ENCODE assay signal across 10 cellular contexts in genomic region chr19:2337329-2337707, GRCh38. TPM values are rescaled to one million over a fixed set of nuclear protein-coding genes. Genes with fewer than 3 reads are reported as not detected.
A peak's percentile ranks its signal among the peaks of the same experiment; 100 is the strongest.
DNase-seq lines count a peak whose midpoint lies in the region; ATAC-seq and TF ChIP-seq lines count a peak whose summit lies in the region.
"Had no signal": no experiment of that assay in that cellular context is flagged by ENCODE, and none has a peak within 500 bp of the region (broad histone marks: within the 10 kb centered on the region; RNA-seq: fewer than 3 reads in every experiment).

No MANE protein-coding gene starts in this region.

- H3K4me2 ChIP-seq in fibroblast of lung (ENCODE audit: extremely low read depth, insufficient read depth, low read length) (no peak overlapping the region), osteoblast (ENCODE audit: insufficient read depth, low read length) (no peak overlapping the region)
- H3K4me2 ChIP-seq: PC-9 had no signal

- H3K27ac ChIP-seq in fibroblast of lung (ENCODE audit: insufficient read depth, low read length), result no peak overlapping the region
- no peak overlapping the region for H3K27ac ChIP-seq in osteoblast (ENCODE audit: low read depth, low read length)
- H3K27ac ChIP-seq: PC-9 had no signal

- H3K36me3 ChIP-seq in NT2/D1 (ENCODE audit: insufficient read depth, insufficient read length, low read length), result peaks cover 63% of the 10 kb centered on the region
- peaks cover 13% of the 10 kb centered on the region for H3K36me3 ChIP-seq in fibroblast of lung (ENCODE audit: control insufficient read depth, insufficient read depth, low read length)
- H3K36me3 ChIP-seq in osteoblast (ENCODE audit: insufficient read depth, low read length), result no peaks in the 10 kb centered on the region

- no peaks in the 10 kb centered on the region for H3K27me3 Mint-ChIP-seq in T-helper 2 cell treated with Interferon-gamma antibody and Interleukin-4, amounts not matched to agents 5 μg/mL and 100 μg/mL, for 36 hours (ENCODE audit: low read depth)

- H3K79me2 ChIP-seq in fibroblast of lung (ENCODE audit: control insufficient read depth, insufficient read depth, low read length), result peaks cover 25% of the 10 kb centered on the region
- H3K79me2 ChIP-seq in osteoblast (ENCODE audit: insufficient read depth, low read length), result peaks cover 54% of the 10 kb centered on the region

- peaks cover 6% of the 10 kb centered on the region for H3K4me1 Mint-ChIP-seq in T-helper 2 cell treated with Interferon-gamma antibody and Interleukin-4, amounts not matched to agents 5 μg/mL and 100 μg/mL, for 36 hours (ENCODE audit: low read depth)

- H4K20me1 ChIP-seq in fibroblast of lung (ENCODE audit: control insufficient read depth, extremely low read depth, insufficient read depth, low read length) (no peaks in the 10 kb centered on the region), osteoblast (ENCODE audit: insufficient read depth, low read length) (peaks cover 26% of the 10 kb centered on the region)

- DNase-seq in DMS53 (lab: John Stamatoyannopoulos, UW) (peak; percentile 89), NT2/D1 (ENCODE audit: low read depth, low spot score) (no peak), fibroblast of lung (ENCODE audit: low read depth in 2 of 2) (peak; percentile 44 to 59), osteoblast (ENCODE audit: insufficient read length, low spot score, missing footprints) (peak; percentile 96), HCEC 1CT (no peak), NCI-H187 treated with DMSO at 0.1 percent for 48 hours (lab: John Stamatoyannopoulos, UW) (no peak)
- DNase-seq in T-helper 2 cell treated with Interferon-gamma antibody and Interleukin-4, amounts not matched to agents 5 μg/mL and 100 μg/mL, for 36 hours (ENCODE audit: low spot score), result no peak
- DNase-seq: DMS79 treated with DMSO at 0.1 percent for 48 hours, PC-9 had no signal

- no peak overlapping the region for H2AFZ ChIP-seq in fibroblast of lung (ENCODE audit: low read length)
- no peak overlapping the region for H2AFZ ChIP-seq in osteoblast (ENCODE audit: low read length)
- H2AFZ ChIP-seq: PC-9 had no signal

- no peak overlapping the region for H3K4me3 ChIP-seq in NT2/D1 (ENCODE audit: insufficient read length, low read depth)
- H3K4me3 ChIP-seq in fibroblast of lung (replicated peaks in 1 of 4; ENCODE audit: control extremely low read depth in 1 of 4, insufficient read depth in 1 of 4, low read depth in 3 of 4, low read length in 4 of 4), result no peak overlapping the region
- no peak overlapping the region for H3K4me3 ChIP-seq in osteoblast (ENCODE audit: insufficient read depth, low read length)
- H3K4me3 ChIP-seq: PC-9 had no signal

- TF ChIP-seq CTCF in fibroblast of lung (conservative IDR thresholded peaks at IDR 0.05 in 1 of 2, IDR thresholded peaks at IDR 0.05 in 1 of 2; ENCODE audit: low read depth in 1 of 2, low read length in 2 of 2), result peak in 1 of 2 donors; percentile 11
- no peak for TF ChIP-seq CTCF in osteoblast (IDR thresholded peaks at IDR 0.05; ENCODE audit: extremely low read depth, low read depth, low read length)

- no peak overlapping the region for H3K4me3 Mint-ChIP-seq in T-helper 2 cell treated with Interferon-gamma antibody and Interleukin-4, amounts not matched to agents 5 μg/mL and 100 μg/mL, for 36 hours

- no peak overlapping the region for H3K27ac Mint-ChIP-seq in T-helper 2 cell treated with Interferon-gamma antibody and Interleukin-4, amounts not matched to agents 5 μg/mL and 100 μg/mL, for 36 hours

- H3K27me3 ChIP-seq in NT2/D1 (ENCODE audit: insufficient read depth, insufficient read length) (no peaks in the 10 kb centered on the region), fibroblast of lung (ENCODE audit: control insufficient read depth, insufficient read depth, low read length) (no peaks in the 10 kb centered on the region), osteoblast (ENCODE audit: insufficient read depth, low read length) (no peaks in the 10 kb centered on the region)

- H3K9me3 ChIP-seq in NT2/D1 (ENCODE audit: insufficient read depth, low read length) (peaks cover 15% of the 10 kb centered on the region; the same call in 1 of the 2 replicates), fibroblast of lung (ENCODE audit: control insufficient read depth, insufficient read depth, low read depth, low read length) (no peaks in the 10 kb centered on the region), osteoblast (ENCODE audit: low read depth, low read length) (no peaks in the 10 kb centered on the region)

- no peak for ATAC-seq in HG03460 (IDR thresholded peaks at IDR 0.05; ENCODE audit: unreplicated experiment)

- peaks cover 9% of the 10 kb centered on the region for H3K9me3 Mint-ChIP-seq in T-helper 2 cell treated with Interferon-gamma antibody and Interleukin-4, amounts not matched to agents 5 μg/mL and 100 μg/mL, for 36 hours

- H3K36me3 Mint-ChIP-seq in T-helper 2 cell treated with Interferon-gamma antibody and Interleukin-4, amounts not matched to agents 5 μg/mL and 100 μg/mL, for 36 hours (ENCODE audit: low read depth), result peaks cover 11% of the 10 kb centered on the region

- H3K4me1 ChIP-seq in NT2/D1 (ENCODE audit: insufficient read depth, insufficient read length) (peaks cover 22% of the 10 kb centered on the region), fibroblast of lung (ENCODE audit: control insufficient read depth, extremely low read depth, insufficient read depth, low read length) (no peaks in the 10 kb centered on the region), osteoblast (ENCODE audit: insufficient read depth, low read length) (no peaks in the 10 kb centered on the region)

- peak overlapping the region; percentile 57 for H3K9ac ChIP-seq in NT2/D1 (ENCODE audit: insufficient read length, low read depth)
- no peak overlapping the region for H3K9ac ChIP-seq in fibroblast of lung (ENCODE audit: insufficient read depth, low read length)

RNA-seq across cellular contexts. Expression of gene SPPL2B, which starts 8.8 kb away (rescaled TPM):
- total RNA-seq in fibroblast of lung, result 18.0 and 23.8 TPM in 2 replicates
- polyA plus RNA-seq in fibroblast of lung, result 10.7 and 16.0 TPM in 2 replicates
- 24.0 and 29.0 TPM in 2 replicates for polyA plus RNA-seq in fibroblast of lung (2012)
- 12.3 and 27.6 TPM in 2 replicates for polyA minus RNA-seq in fibroblast of lung (ENCODE audit: low replicate concordance)
- 32.6 and 34.5 TPM in 2 replicates for total RNA-seq in osteoblast

RNA-seq across cellular contexts. Expression of gene LSM7, which starts 8.9 kb away (rescaled TPM):
- total RNA-seq in fibroblast of lung (43.1 and 61.6 TPM in 2 replicates), osteoblast (46.9 and 57.9 TPM in 2 replicates)
- polyA plus RNA-seq in fibroblast of lung, result 182 and 233 TPM in 2 replicates
- 197 and 217 TPM in 2 replicates for polyA plus RNA-seq in fibroblast of lung (2012)
- 8.1 and 34.4 TPM in 2 replicates for polyA minus RNA-seq in fibroblast of lung (ENCODE audit: low replicate concordance)

RNA-seq across cellular contexts. Expression of gene TMPRSS9, which starts 22.7 kb away (rescaled TPM):
- total RNA-seq in fibroblast of lung, result under 0.01 TPM in 1 of 2 replicates, not detected in the other
- polyA plus RNA-seq in fibroblast of lung, result not detected in 2 replicates
- 0.09 and 0.20 TPM in 2 replicates for polyA plus RNA-seq in fibroblast of lung (2012)
- not detected in 2 replicates for polyA minus RNA-seq in fibroblast of lung (ENCODE audit: low replicate concordance)
- total RNA-seq in osteoblast, result 0.29 and 1.1 TPM in 2 replicates

RNA-seq across cellular contexts. Expression of gene LINGO3, which starts 29.4 kb away (rescaled TPM):
- total RNA-seq in fibroblast of lung (not detected in 2 replicates), osteoblast (not detected in 2 replicates)
- polyA plus RNA-seq in fibroblast of lung, result not detected in 2 replicates
- polyA plus RNA-seq in fibroblast of lung (2012), result not detected in 2 replicates
- polyA minus RNA-seq in fibroblast of lung (ENCODE audit: low replicate concordance), result not detected in 2 replicates
- total RNA-seq: PC-9 had no signal

RNA-seq across cellular contexts. Expression of gene PEAK3, which starts 55.3 kb away (rescaled TPM):
- total RNA-seq in fibroblast of lung (not detected in 2 replicates), osteoblast (under 0.01 TPM in 1 of 2 replicates, not detected in the other)
- polyA plus RNA-seq in fibroblast of lung, result not detected in 2 replicates
- 0.06 and 0.08 TPM in 2 replicates for polyA plus RNA-seq in fibroblast of lung (2012)
- polyA minus RNA-seq in fibroblast of lung (ENCODE audit: low replicate concordance), result not detected in 2 replicates
- total RNA-seq: PC-9 had no signal

Comparison
In these comparisons a context has a peak if more than half of its experiments do, and no peak if none do; other contexts are left out.
1. DNase-seq: peak in DMS53 (single experiment), fibroblast of lung (2 of 2) and osteoblast (single experiment); none in NT2/D1 (single experiment), HCEC 1CT (single experiment), NCI-H187 treated with DMSO at 0.1 percent for 48 hours (single experiment) and T-helper 2 cell treated with Interferon-gamma antibody and Interleukin-4, amounts not matched to agents 5 μg/mL and 100 μg/mL, for 36 hours (single experiment).